ENCODE assay signal across 2 cellular contexts in the genomic region with DNA sequence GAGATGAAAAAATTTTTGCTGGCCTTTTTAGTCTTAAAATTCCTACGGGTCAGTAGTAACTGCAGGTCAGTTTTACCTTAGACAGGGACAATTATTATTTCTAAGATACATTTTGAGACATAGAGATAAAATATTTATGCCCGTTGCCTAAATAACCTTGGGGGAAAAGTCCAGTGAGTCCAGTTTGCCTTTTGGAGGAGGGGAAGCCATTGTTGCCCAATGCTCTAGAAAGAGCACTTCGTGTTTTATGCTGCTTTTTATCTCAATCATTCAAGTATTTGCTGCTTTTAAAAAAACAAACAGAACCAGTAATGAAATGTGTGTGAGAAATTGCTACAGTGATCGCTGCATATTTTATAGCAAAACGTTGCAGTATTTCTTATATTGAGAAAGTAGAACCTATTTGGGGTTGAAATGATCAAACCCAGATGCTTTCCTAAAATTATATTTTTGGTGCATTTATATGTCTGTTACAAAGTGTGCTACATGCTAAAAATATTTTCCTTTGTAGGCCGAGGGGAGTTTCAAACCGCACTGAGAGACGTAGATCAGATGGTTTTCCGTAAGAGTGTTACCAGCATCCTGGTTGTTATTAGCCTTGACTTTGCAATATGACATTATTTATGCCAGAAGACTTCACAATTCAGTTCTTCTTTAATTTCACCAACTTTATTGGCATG.
A peak's percentile ranks its signal among the peaks of the same experiment; 100 is the strongest.
TF ChIP-seq lines count a peak whose summit lies in the region.

No MANE protein-coding gene starts in this region.

TF ChIP-seq in A549, 52 proteins besides CTCF, POLR2A, EP300 and RAD21 (continued from another document):
- TF ChIP-seq EHF (CRISPR knock-in tag; IDR thresholded peaks at IDR 0.05), result no peak

TF ChIP-seq in liver, 16 proteins besides CTCF, POLR2A, EP300 and RAD21 (continued from another document):
- TF ChIP-seq, protein P1, sequence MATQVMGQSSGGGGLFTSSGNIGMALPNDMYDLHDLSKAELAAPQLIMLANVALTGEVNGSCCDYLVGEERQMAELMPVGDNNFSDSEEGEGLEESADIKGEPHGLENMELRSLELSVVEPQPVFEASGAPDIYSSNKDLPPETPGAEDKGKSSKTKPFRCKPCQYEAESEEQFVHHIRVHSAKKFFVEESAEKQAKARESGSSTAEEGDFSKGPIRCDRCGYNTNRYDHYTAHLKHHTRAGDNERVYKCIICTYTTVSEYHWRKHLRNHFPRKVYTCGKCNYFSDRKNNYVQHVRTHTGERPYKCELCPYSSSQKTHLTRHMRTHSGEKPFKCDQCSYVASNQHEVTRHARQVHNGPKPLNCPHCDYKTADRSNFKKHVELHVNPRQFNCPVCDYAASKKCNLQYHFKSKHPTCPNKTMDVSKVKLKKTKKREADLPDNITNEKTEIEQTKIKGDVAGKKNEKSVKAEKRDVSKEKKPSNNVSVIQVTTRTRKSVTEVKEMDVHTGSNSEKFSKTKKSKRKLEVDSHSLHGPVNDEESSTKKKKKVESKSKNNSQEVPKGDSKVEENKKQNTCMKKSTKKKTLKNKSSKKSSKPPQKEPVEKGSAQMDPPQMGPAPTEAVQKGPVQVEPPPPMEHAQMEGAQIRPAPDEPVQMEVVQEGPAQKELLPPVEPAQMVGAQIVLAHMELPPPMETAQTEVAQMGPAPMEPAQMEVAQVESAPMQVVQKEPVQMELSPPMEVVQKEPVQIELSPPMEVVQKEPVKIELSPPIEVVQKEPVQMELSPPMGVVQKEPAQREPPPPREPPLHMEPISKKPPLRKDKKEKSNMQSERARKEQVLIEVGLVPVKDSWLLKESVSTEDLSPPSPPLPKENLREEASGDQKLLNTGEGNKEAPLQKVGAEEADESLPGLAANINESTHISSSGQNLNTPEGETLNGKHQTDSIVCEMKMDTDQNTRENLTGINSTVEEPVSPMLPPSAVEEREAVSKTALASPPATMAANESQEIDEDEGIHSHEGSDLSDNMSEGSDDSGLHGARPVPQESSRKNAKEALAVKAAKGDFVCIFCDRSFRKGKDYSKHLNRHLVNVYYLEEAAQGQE (IDR thresholded peaks at IDR 0.05), result no peak
- no peak for TF ChIP-seq FOXA1 (IDR thresholded peaks at IDR 0.05)
- no peak for TF ChIP-seq EGR1 (IDR thresholded peaks at IDR 0.05; ENCODE audit: low read depth in 2 of 2)
- no peak for TF ChIP-seq NR2F2 (IDR thresholded peaks at IDR 0.05)
- peak; percentile 50 for TF ChIP-seq SP1 (IDR thresholded peaks at IDR 0.05)
- TF ChIP-seq GABPA (IDR thresholded peaks at IDR 0.05 in 1 of 2, conservative IDR thresholded peaks at IDR 0.05 in 1 of 2), result no peak
- TF ChIP-seq YY1 (IDR thresholded peaks at IDR 0.05), result peak; percentile 89
- peak; percentile 59 to 60 for TF ChIP-seq RXRA (IDR thresholded peaks at IDR 0.05)
- TF ChIP-seq, protein P2, sequence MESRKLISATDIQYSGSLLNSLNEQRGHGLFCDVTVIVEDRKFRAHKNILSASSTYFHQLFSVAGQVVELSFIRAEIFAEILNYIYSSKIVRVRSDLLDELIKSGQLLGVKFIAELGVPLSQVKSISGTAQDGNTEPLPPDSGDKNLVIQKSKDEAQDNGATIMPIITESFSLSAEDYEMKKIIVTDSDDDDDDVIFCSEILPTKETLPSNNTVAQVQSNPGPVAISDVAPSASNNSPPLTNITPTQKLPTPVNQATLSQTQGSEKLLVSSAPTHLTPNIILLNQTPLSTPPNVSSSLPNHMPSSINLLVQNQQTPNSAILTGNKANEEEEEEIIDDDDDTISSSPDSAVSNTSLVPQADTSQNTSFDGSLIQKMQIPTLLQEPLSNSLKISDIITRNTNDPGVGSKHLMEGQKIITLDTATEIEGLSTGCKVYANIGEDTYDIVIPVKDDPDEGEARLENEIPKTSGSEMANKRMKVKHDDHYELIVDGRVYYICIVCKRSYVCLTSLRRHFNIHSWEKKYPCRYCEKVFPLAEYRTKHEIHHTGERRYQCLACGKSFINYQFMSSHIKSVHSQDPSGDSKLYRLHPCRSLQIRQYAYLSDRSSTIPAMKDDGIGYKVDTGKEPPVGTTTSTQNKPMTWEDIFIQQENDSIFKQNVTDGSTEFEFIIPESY (IDR thresholded peaks at IDR 0.05), result peak; percentile 20
- no peak for TF ChIP-seq MAX (IDR thresholded peaks at IDR 0.05)
TF ChIP-seq in liver: peak in this region for 8.
